In the genomic region with DNA sequence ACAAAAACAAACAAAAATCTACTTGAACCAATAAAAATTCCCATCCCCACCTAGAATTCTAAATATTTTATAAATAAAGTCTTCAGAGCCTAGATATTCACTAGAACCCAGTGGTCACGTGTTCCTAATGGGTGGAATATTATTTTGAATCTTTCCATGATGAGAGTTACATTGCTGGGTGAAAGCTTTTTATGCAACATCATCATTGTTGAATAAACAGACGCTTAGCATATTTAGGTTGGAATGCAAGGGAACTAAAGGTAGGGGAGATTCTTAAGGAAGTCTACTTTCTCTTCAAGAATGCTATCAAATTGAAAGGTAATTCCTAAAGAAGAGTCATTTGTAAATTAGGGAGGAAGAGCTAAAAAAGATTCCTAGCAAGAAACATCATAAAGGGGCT, we compare ENCODE assay signal across 2 cellular contexts.
TF ChIP-seq lines count a peak whose summit lies in the region.

No MANE protein-coding gene starts in this region.

TF ChIP-seq in GM23338, 12 proteins besides CTCF, POLR2A, EP300 and RAD21 (continued from another document):
- no peak for TF ChIP-seq ZNF462 (CRISPR knock-in tag; IDR thresholded peaks at IDR 0.05)

TF ChIP-seq in IMR-90, 13 proteins besides CTCF, POLR2A, EP300 and RAD21 (continued from another document):
- TF ChIP-seq, protein P1, sequence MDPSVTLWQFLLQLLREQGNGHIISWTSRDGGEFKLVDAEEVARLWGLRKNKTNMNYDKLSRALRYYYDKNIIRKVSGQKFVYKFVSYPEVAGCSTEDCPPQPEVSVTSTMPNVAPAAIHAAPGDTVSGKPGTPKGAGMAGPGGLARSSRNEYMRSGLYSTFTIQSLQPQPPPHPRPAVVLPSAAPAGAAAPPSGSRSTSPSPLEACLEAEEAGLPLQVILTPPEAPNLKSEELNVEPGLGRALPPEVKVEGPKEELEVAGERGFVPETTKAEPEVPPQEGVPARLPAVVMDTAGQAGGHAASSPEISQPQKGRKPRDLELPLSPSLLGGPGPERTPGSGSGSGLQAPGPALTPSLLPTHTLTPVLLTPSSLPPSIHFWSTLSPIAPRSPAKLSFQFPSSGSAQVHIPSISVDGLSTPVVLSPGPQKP (IDR thresholded peaks at IDR 0.05; ENCODE audit: borderline replicate concordance, low read depth, low read length), result no peak
TF ChIP-seq in IMR-90: peak in this region for 1.
